10 cellular contexts compared by ENCODE assay signal in the genomic region with DNA sequence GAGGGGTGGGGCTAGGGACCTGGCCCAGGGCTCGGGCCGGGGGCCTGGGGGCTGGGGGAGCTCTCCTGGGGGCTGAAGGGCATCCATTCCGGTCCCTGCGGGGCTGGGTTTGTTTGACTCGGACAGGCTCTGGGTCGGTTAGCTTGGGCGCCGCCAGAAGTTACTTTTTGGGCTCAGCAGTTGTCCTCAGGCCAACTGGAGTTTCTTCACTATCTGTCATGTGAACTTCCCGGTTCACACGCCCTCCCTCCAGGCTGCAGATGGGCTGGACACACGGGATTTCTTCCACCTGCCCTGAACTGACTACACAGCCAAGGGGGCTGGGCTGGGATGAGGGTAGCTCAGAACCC.
DNase-seq lines count a peak whose midpoint lies in the region; ATAC-seq, FAIRE-seq and TF ChIP-seq lines count a peak whose summit lies in the region.
"Had no signal": no experiment of that assay in that cellular context is flagged by ENCODE, and none has a peak within 500 bp of the region (broad histone marks: within the 10 kb centered on the region; RNA-seq: fewer than 3 reads in every experiment).

No MANE protein-coding gene starts in this region.

- peaks cover 49% of the 10 kb centered on the region for H3K79me2 ChIP-seq in ACC112 (ENCODE audit: control insufficient read depth, insufficient read depth, low read length, unreplicated experiment)

- H2AFZ ChIP-seq in ACC112 (ENCODE audit: low read length, unreplicated experiment) = no peak overlapping the region

- peak overlapping the region; percentile 64; the same call in 1 of the 2 replicates for H3K27ac ChIP-seq in ACC112 (ENCODE audit: low read depth, low read length)

- H3K36me3 Mint-ChIP-seq in nephron progenitor cell (ENCODE audit: low read depth) = peaks cover 14% of the 10 kb centered on the region

- TF ChIP-seq CTCF in fibroblast of pulmonary artery (IDR thresholded peaks at IDR 0.05; ENCODE audit: low read length, missing control alignments) = no peak
- no peak for TF ChIP-seq CTCF in nephron progenitor cell (IDR thresholded peaks at IDR 0.05)

- peaks cover 35% of the 10 kb centered on the region for H3K4me1 ChIP-seq in ACC112 (ENCODE audit: control insufficient read depth, insufficient read depth, low read length, unreplicated experiment)

- FAIRE-seq in RCC 7860 (lab: Jason Lieb, UNC) = no peak

- H3K9me3 Mint-ChIP-seq in nephron progenitor cell = no peaks in the 10 kb centered on the region

- H3K27ac Mint-ChIP-seq in nephron progenitor cell = no peak overlapping the region

- ATAC-seq in GM21367 (IDR thresholded peaks at IDR 0.05; ENCODE audit: unreplicated experiment) = no peak

- peak; percentile 44 for DNase-seq in RCC 7860 (ENCODE audit: low spot score)
- peak; percentile 60 for DNase-seq in fibroblast of pulmonary artery (ENCODE audit: low read depth)
- DNase-seq in nephron progenitor cell = no peak
- no peak for DNase-seq in stimulated activated naive CD4-positive, alpha-beta T cell treated with Interleukin-2 at 50 U/mL for 16 hours (lab: John Stamatoyannopoulos, UW)
- DNase-seq in nucleus accumbens (lab: John Stamatoyannopoulos, UW) = no peak
- DNase-seq in GOT3 (lab: John Stamatoyannopoulos, UW) = no peak
- DNase-seq: AML-193; NK-92 treated with Interleukin-12 subunit alpha and Interleukin-12 subunit beta, amount 100 ng/mL, for 24 hours had no signal

- H3K4me3 ChIP-seq in ACC112 (ENCODE audit: low read depth, low read length) = no peak overlapping the region
- no peak overlapping the region for H3K4me3 ChIP-seq in fibroblast of pulmonary artery (replicated peaks; ENCODE audit: low read depth, low read length)

- peak overlapping the region; percentile 48 for H3K4me3 Mint-ChIP-seq in nephron progenitor cell

- H3K27me3 Mint-ChIP-seq in nephron progenitor cell (ENCODE audit: low read depth, poor library complexity) = peaks cover 12% of the 10 kb centered on the region

- H3K27me3 ChIP-seq in ACC112 (ENCODE audit: insufficient read depth, low read length) = no peaks in the 10 kb centered on the region

- H3K36me3 ChIP-seq in ACC112 (ENCODE audit: insufficient read depth, low read length) = peaks cover 17% of the 10 kb centered on the region; the same call in 1 of the 2 replicates

- H3K4me1 Mint-ChIP-seq in nephron progenitor cell = peaks cover 38% of the 10 kb centered on the region

Comparison
In these comparisons a context has a peak if more than half of its experiments do, and no peak if none do; other contexts are left out.
1. DNase-seq: peak in RCC 7860 (single experiment) and fibroblast of pulmonary artery (single experiment); none in nephron progenitor cell (single experiment), stimulated activated naive CD4-positive, alpha-beta T cell treated with Interleukin-2 at 50 U/mL for 16 hours (single experiment), nucleus accumbens (0 of 56) and GOT3 (single experiment).